In the genomic region with DNA sequence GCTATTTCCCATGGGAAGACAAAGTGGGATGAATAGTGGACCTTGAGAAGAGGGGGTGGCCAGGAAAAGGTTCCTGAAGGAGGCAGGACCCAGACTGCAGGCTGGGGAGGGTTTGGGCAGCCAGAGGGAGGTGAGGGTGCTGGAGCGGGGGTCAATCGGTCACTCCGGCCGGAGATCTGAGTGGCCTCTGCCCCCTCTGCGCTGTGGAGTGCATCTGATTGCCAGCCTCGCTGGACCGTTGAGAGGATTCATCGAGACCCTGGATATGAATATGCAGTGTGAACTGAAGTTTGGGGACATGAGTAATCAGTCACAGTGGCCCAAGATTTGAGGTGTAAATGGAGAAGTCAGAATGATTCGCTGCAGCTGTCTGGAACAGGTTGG, we compare ENCODE assay signal across 6 cellular contexts. TPM values are rescaled to one million over a fixed set of nuclear protein-coding genes. Genes with fewer than 3 reads are reported as not detected.
DNase-seq lines count a peak whose midpoint lies in the region; ATAC-seq and TF ChIP-seq lines count a peak whose summit lies in the region.

No MANE protein-coding gene starts in this region.

- BruUV-seq in IMR-90 (replicated peaks; lab: Mats Ljungman, UMichigan): no TSS peak

- TF ChIP-seq EP300 in ovary (IDR thresholded peaks at IDR 0.05): no peak

- H3K27ac ChIP-seq in IMR-90 (ENCODE audit: insufficient read depth, low read length): peak overlapping the region; percentile 92
- peak overlapping the region; percentile 91 to 98 for H3K27ac ChIP-seq in ovary

- peak overlapping the region; percentile 98 for H4K5ac ChIP-seq in IMR-90 (ENCODE audit: low read depth, low read length)

- intact Hi-C loops in IMR-90 (cut with micrococcal nuclease): loop anchor here (10.0 kb wide), 1 partner anchor 429 kb away; no protein-coding TSS in a partner anchor
- intact Hi-C loops in ovary (cut with DNase I): loop anchor here in 1 of 4 donors (10.0 kb wide), 1 partner anchor 521 kb away; a partner anchor contains a TSS

- H3K4me1 ChIP-seq in IMR-90 (ENCODE audit: control insufficient read depth, insufficient read depth, low read length): peaks cover 11% of the 10 kb centered on the region
- peaks cover 13% of the 10 kb centered on the region for H3K4me1 ChIP-seq in ovary (ENCODE audit: insufficient read depth)

- TF ChIP-seq CTCF in IMR-90 (conservative IDR thresholded peaks at IDR 0.05; ENCODE audit: low read depth, low read length): no peak
- no peak for TF ChIP-seq CTCF in choroid plexus epithelial cell (conservative IDR thresholded peaks at IDR 0.05; ENCODE audit: low read depth, low read length)
- TF ChIP-seq CTCF in ovary (IDR thresholded peaks at IDR 0.05): no peak

- H3K9me1 ChIP-seq in IMR-90 (ENCODE audit: insufficient read depth, low read length): peaks cover 18% of the 10 kb centered on the region

- H3K4me3 ChIP-seq in IMR-90 (ENCODE audit: insufficient read depth, low read depth, low read length) (peak overlapping the region; percentile 88), choroid plexus epithelial cell (ENCODE audit: low read depth, low read length) (peak overlapping the region; percentile 100), ovary (peak overlapping the region; percentile 63)

- in situ Hi-C loops in IMR-90 (cut with MboI; ENCODE audit: low sequenced_read_pairs): loop anchor here (25.0 kb wide), 2 partner anchors 348 to 523 kb away; a partner anchor contains a TSS

- CTCF ChIA-PET in IMR-90 (lab: Yijun Ruan, JAX): no interaction called here

- dilution Hi-C loops in IMR-90 (cut with HindIII; ENCODE audit: low sequenced_read_pairs, unreplicated experiment): no loop called here

- H3K36me3 ChIP-seq in IMR-90 (ENCODE audit: control insufficient read depth, insufficient read depth, low read length) (peaks cover 4% of the 10 kb centered on the region; the same call in 1 of the 2 replicates), ovary (no peaks in the 10 kb centered on the region)

- no peak for TF ChIP-seq RAD21 in IMR-90 (IDR thresholded peaks at IDR 0.05; ENCODE audit: low read length)

- peaks cover 26 to 56% of the 10 kb centered on the region in 2 experiments for H3K79me1 ChIP-seq in IMR-90 (ENCODE audit: low read depth in 1 of 2, low read length in 2 of 2)

- 36% methylated on average over 4 of the region's 9 CpGs; no CpG with 5 or more reads in 1 of the 2 experiments for WGBS in IMR-90 (ENCODE audit: extremely low coverage in 2 of 2, insufficient read length in 1 of 2), 2 experiments
- WGBS in ovary, 3 donors: 4 to 7% (median 5%) methylated on average over 9 of the region's 9 CpGs

- no peak for DNase-seq in IMR-90
- DNase-seq in choroid plexus epithelial cell (ENCODE audit: low read depth): no peak
- DNase-seq in ovary: peak in 3 of 5 donors; percentile 43 to 55 (median 47)
- DNase-seq in DMS114 treated with DMSO at 0.1 percent for 48 hours (lab: John Stamatoyannopoulos, UW; ENCODE audit: unreplicated experiment): no peak
- DNase-seq in amygdala (lab: John Stamatoyannopoulos, UW): no peak
- DNase-seq in KG1 (lab: John Stamatoyannopoulos, UW): no peak

- H2AFZ ChIP-seq in IMR-90 (replicated peaks; ENCODE audit: low read length, poor library complexity): peak overlapping the region; percentile 38

- peak overlapping the region; percentile 97 to 99 for H4K8ac ChIP-seq in IMR-90 (ENCODE audit: low read depth in 2 of 2, low read length in 2 of 2)

- peak overlapping the region; percentile 98 for H3K9ac ChIP-seq in IMR-90 (ENCODE audit: low read depth, low read length)

- H2BK20ac ChIP-seq in IMR-90 (ENCODE audit: low read depth, low read length): peak overlapping the region; percentile 4; the same call in 1 of the 2 replicates

- H2AK9ac ChIP-seq in IMR-90 (replicated peaks; ENCODE audit: low read depth, low read length, poor library complexity): peak overlapping the region; percentile 81

- peak overlapping the region; percentile 40; the same call in 1 of the 3 replicates for H2BK15ac ChIP-seq in IMR-90 (ENCODE audit: low read depth, low read length)

- ATAC-seq in IMR-90 (ENCODE audit: low read depth): peak; percentile 12; the same call in 1 of the 2 replicates

- H3K4ac ChIP-seq in IMR-90 (ENCODE audit: low read depth, low read length): peak overlapping the region; percentile 96

- H4K91ac ChIP-seq in IMR-90 (ENCODE audit: insufficient read depth, low read depth, low read length): peak overlapping the region; percentile 91

- peak overlapping the region; percentile 98 for H3K4me2 ChIP-seq in IMR-90 (ENCODE audit: low read depth, low read length)

- H3K27me3 ChIP-seq in IMR-90 (ENCODE audit: control insufficient read depth, insufficient read depth, low read length) (no peaks in the 10 kb centered on the region), ovary (no peaks in the 10 kb centered on the region)

- peak overlapping the region; percentile 80 for H2BK5ac ChIP-seq in IMR-90 (ENCODE audit: low read depth, low read length, poor library complexity, severe bottlenecking)

- H4K20me1 ChIP-seq in IMR-90 (ENCODE audit: insufficient read depth, low read length): 0 out of 2 replicates have a peak, but pooled peaks cover 9% of the 10 kb centered on the region

- H2BK120ac ChIP-seq in IMR-90 (ENCODE audit: low read depth, low read length): 0 out of 2 replicates have a peak overlapping the region, but pooled peaks have one; percentile 31

- TF ChIP-seq POLR2A in IMR-90 (IDR thresholded peaks at IDR 0.05; ENCODE audit: low read depth, low read length): no peak
- TF ChIP-seq POLR2A in ovary (IDR thresholded peaks at IDR 0.05): no peak

- peak overlapping the region; percentile 79 for H3K56ac ChIP-seq in IMR-90 (ENCODE audit: extremely low read depth, insufficient read depth, low read length)

- peak overlapping the region; percentile 80; the same call in 1 of the 2 replicates for H3K23ac ChIP-seq in IMR-90 (ENCODE audit: low read depth, low read length)

- no peaks in the 10 kb centered on the region for H3K9me3 ChIP-seq in IMR-90 (ENCODE audit: control insufficient read depth, insufficient read depth, low read length)
- no peaks in the 10 kb centered on the region for H3K9me3 ChIP-seq in ovary

- peak overlapping the region; percentile 97 for H2AK5ac ChIP-seq in IMR-90 (ENCODE audit: low read depth, low read length)

- POLR2A ChIA-PET in IMR-90 (lab: Charles Lee; ENCODE audit: unreplicated experiment): no interaction called here

- peak overlapping the region; percentile 66 for H3K18ac ChIP-seq in IMR-90 (ENCODE audit: low read depth, low read length)

- peak overlapping the region; percentile 97 for H3K14ac ChIP-seq in IMR-90 (replicated peaks; ENCODE audit: low read depth, low read length)

TF ChIP-seq in IMR-90, 13 proteins besides CTCF, POLR2A, EP300 and RAD21:
- TF ChIP-seq RCOR1 (IDR thresholded peaks at IDR 0.05; ENCODE audit: insufficient replicate concordance, low read length) (no peak), CEBPB (IDR thresholded peaks at IDR 0.05; ENCODE audit: low read depth, low read length) (no peak), CHD1 (IDR thresholded peaks at IDR 0.05; ENCODE audit: low read depth, low read length) (no peak), NFE2L2 (IDR thresholded peaks at IDR 0.05; ENCODE audit: low read depth, low read length) (no peak)
- TF ChIP-seq, protein P1, sequence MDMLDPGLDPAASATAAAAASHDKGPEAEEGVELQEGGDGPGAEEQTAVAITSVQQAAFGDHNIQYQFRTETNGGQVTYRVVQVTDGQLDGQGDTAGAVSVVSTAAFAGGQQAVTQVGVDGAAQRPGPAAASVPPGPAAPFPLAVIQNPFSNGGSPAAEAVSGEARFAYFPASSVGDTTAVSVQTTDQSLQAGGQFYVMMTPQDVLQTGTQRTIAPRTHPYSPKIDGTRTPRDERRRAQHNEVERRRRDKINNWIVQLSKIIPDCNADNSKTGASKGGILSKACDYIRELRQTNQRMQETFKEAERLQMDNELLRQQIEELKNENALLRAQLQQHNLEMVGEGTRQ (IDR thresholded peaks at IDR 0.05; ENCODE audit: low read depth, low read length): no peak

RNA-seq across cellular contexts. Expression of a gene that starts 5.5 kb away (rescaled TPM):
- 1.4 and 1.7 TPM in 2 replicates for total RNA-seq in IMR-90 (2012; rRNA removed)
- 36.9 and 44.4 TPM in 2 replicates for polyA plus RNA-seq in IMR-90 (2012; rRNA removed)
- polyA plus RNA-seq in IMR-90 (2012; cell fraction: cytosol; rRNA removed): 31.7 and 69.6 TPM in 2 replicates
- polyA plus RNA-seq in IMR-90 (2012; cell fraction: nucleus; rRNA removed; ENCODE audit: low replicate concordance): 74.8 and 129 TPM in 2 replicates
- total RNA-seq in ovary: 10 to 100 TPM; 24.9 to 70.6 (median 65.3) TPM
- polyA plus RNA-seq in ovary: 10 to 100 TPM; 14.5 to 37.3 TPM

RNA-seq across cellular contexts. Expression of a gene that starts 8.1 kb away (rescaled TPM):
- 9.7 and 10.0 TPM in 2 replicates for total RNA-seq in IMR-90 (2012; rRNA removed)
- polyA plus RNA-seq in IMR-90 (2012; rRNA removed): 21.9 and 24.5 TPM in 2 replicates
- 17.7 and 25.7 TPM in 2 replicates for polyA plus RNA-seq in IMR-90 (2012; cell fraction: cytosol; rRNA removed)
- polyA plus RNA-seq in IMR-90 (2012; cell fraction: nucleus; rRNA removed; ENCODE audit: low replicate concordance): 13.3 and 24.2 TPM in 2 replicates
- 10 to 100 TPM; 21.9 to 40.2 (median 34.0) TPM for total RNA-seq in ovary
- polyA plus RNA-seq in ovary: 10 to 100 TPM; 11.2 to 37.0 TPM

RNA-seq across cellular contexts. Expression of a gene that starts 11.0 kb away (rescaled TPM):
- 2.5 TPM in 2 replicates for total RNA-seq in IMR-90 (2012; rRNA removed)
- polyA plus RNA-seq in IMR-90 (2012; rRNA removed): 3.7 and 4.1 TPM in 2 replicates
- 3.2 and 4.1 TPM in 2 replicates for polyA plus RNA-seq in IMR-90 (2012; cell fraction: cytosol; rRNA removed)
- polyA plus RNA-seq in IMR-90 (2012; cell fraction: nucleus; rRNA removed; ENCODE audit: low replicate concordance): 9.5 and 20.0 TPM in 2 replicates
- total RNA-seq in ovary: 10 to 100 TPM in 4 of 7 donors, 1 to 10 TPM in 3; 6.5 to 16.9 (median 11.7) TPM
- 10 to 100 TPM in 1 of 2 donors, 1 to 10 TPM in 1; 6.0 to 12.3 TPM for polyA plus RNA-seq in ovary

RNA-seq across cellular contexts. Expression of a gene that starts 12.7 kb away (rescaled TPM):
- 2.2 and 2.3 TPM in 2 replicates for total RNA-seq in IMR-90 (2012; rRNA removed)
- 13.6 and 15.0 TPM in 2 replicates for polyA plus RNA-seq in IMR-90 (2012; rRNA removed)
- polyA plus RNA-seq in IMR-90 (2012; cell fraction: cytosol; rRNA removed): 17.1 and 19.8 TPM in 2 replicates
- 17.7 and 35.9 TPM in 2 replicates for polyA plus RNA-seq in IMR-90 (2012; cell fraction: nucleus; rRNA removed; ENCODE audit: low replicate concordance)
- total RNA-seq in ovary: 10 to 100 TPM; 10.6 to 20.2 (median 14.7) TPM
- polyA plus RNA-seq in ovary: 10 to 100 TPM in 1 of 2 donors, 1 to 10 TPM in 1; 3.1 to 13.5 TPM

RNA-seq across cellular contexts. Expression of a gene that starts 19.5 kb away (rescaled TPM):
- total RNA-seq in IMR-90 (2012; rRNA removed) (96.1 and 120 TPM in 2 replicates), ovary (100 to 1,000 TPM in 6 of 7 donors, 10 to 100 TPM in 1; 76.9 to 183 (median 158) TPM)
- polyA plus RNA-seq in IMR-90 (2012; rRNA removed) (260 and 303 TPM in 2 replicates), ovary (100 to 1,000 TPM in 1 of 2 donors, 10 to 100 TPM in 1; 27.3 to 135 TPM)
- 162 and 288 TPM in 2 replicates for polyA plus RNA-seq in IMR-90 (2012; cell fraction: cytosol; rRNA removed)
- polyA plus RNA-seq in IMR-90 (2012; cell fraction: nucleus; rRNA removed; ENCODE audit: low replicate concordance): 279 and 320 TPM in 2 replicates

Comparison
In these comparisons a context has a peak if more than half of its experiments do, and no peak if none do; other contexts are left out.
1. DNase-seq: peak in ovary (3 of 5); none in IMR-90 (single experiment), choroid plexus epithelial cell (single experiment), DMS114 treated with DMSO at 0.1 percent for 48 hours (single experiment), amygdala (0 of 56) and KG1 (single experiment).
2. Peak in every context shown above with its lines, with median percentiles within 50 percentile points of each other: H3K4me3 ChIP-seq.